In genomic region chr18:11981383-11981632, GRCh38 we compare ENCODE assay signal across 1 cellular context.
TF ChIP-seq lines count a peak whose summit lies in the region.

TSS of gene IMPA2 (plus strand) at chr18:11981507. CDS start at chr18:11981670, 163 bp downstream.

TF ChIP-seq in HepG2, 621 proteins besides CTCF, POLR2A, EP300 and RAD21 (continued from another document and continues in another):
- peak; percentile 61; the same call in 1 of the 2 replicates for TF ChIP-seq ZC3H13 (CRISPR knock-in tag; IDR thresholded peaks at IDR 0.05)
- 0 out of 2 replicates have a peak, but pooled peaks have one; percentile 37 for TF ChIP-seq CREB3 (CRISPR knock-in tag; IDR thresholded peaks at IDR 0.05)
- no peak for TF ChIP-seq ZNF747 (CRISPR knock-in tag; IDR thresholded peaks at IDR 0.05; ENCODE audit: borderline replicate concordance)
- no peak for TF ChIP-seq CENPX (CRISPR knock-in tag; IDR thresholded peaks at IDR 0.05)
- TF ChIP-seq HDAC1 (CRISPR knock-in tag; IDR thresholded peaks at IDR 0.05), result no peak; the same call in 1 of the 2 replicates
- TF ChIP-seq TAF1 (CRISPR knock-in tag; IDR thresholded peaks at IDR 0.05), result peak; percentile 37; the same call in 1 of the 2 replicates
- TF ChIP-seq, protein P1, sequence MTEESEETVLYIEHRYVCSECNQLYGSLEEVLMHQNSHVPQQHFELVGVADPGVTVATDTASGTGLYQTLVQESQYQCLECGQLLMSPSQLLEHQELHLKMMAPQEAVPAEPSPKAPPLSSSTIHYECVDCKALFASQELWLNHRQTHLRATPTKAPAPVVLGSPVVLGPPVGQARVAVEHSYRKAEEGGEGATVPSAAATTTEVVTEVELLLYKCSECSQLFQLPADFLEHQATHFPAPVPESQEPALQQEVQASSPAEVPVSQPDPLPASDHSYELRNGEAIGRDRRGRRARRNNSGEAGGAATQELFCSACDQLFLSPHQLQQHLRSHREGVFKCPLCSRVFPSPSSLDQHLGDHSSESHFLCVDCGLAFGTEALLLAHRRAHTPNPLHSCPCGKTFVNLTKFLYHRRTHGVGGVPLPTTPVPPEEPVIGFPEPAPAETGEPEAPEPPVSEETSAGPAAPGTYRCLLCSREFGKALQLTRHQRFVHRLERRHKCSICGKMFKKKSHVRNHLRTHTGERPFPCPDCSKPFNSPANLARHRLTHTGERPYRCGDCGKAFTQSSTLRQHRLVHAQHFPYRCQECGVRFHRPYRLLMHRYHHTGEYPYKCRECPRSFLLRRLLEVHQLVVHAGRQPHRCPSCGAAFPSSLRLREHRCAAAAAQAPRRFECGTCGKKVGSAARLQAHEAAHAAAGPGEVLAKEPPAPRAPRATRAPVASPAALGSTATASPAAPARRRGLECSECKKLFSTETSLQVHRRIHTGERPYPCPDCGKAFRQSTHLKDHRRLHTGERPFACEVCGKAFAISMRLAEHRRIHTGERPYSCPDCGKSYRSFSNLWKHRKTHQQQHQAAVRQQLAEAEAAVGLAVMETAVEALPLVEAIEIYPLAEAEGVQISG (CRISPR knock-in tag; IDR thresholded peaks at IDR 0.05), result peak; percentile 35
- peak; percentile 62 for TF ChIP-seq MYC (CRISPR knock-in tag; IDR thresholded peaks at IDR 0.05; ENCODE audit: borderline replicate concordance)
- TF ChIP-seq, protein P2, sequence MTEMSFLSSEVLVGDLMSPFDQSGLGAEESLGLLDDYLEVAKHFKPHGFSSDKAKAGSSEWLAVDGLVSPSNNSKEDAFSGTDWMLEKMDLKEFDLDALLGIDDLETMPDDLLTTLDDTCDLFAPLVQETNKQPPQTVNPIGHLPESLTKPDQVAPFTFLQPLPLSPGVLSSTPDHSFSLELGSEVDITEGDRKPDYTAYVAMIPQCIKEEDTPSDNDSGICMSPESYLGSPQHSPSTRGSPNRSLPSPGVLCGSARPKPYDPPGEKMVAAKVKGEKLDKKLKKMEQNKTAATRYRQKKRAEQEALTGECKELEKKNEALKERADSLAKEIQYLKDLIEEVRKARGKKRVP (CRISPR knock-in tag; IDR thresholded peaks at IDR 0.05), result peak in 1 of 2 experiments; percentile 32; a peak in 1 of 4 replicates
- peak; percentile 75 for TF ChIP-seq KLF12 (CRISPR knock-in tag; IDR thresholded peaks at IDR 0.05; ENCODE audit: borderline replicate concordance)
- no peak for TF ChIP-seq SP1 (IDR thresholded peaks at IDR 0.05)
- TF ChIP-seq SP1 (CRISPR knock-in tag; IDR thresholded peaks at IDR 0.05), result no peak
- TF ChIP-seq TSC22D2 (CRISPR knock-in tag; IDR thresholded peaks at IDR 0.05; ENCODE audit: borderline replicate concordance), result no peak
- TF ChIP-seq ZNF276 (CRISPR knock-in tag; IDR thresholded peaks at IDR 0.05; ENCODE audit: low read depth), result no peak
- TF ChIP-seq ATF7-NPFF (CRISPR knock-in tag; IDR thresholded peaks at IDR 0.05; ENCODE audit: low read depth), result 0 out of 2 replicates have a peak, but pooled peaks have one; percentile 17
- 0 out of 2 replicates have a peak, but pooled peaks have one; percentile 26 for TF ChIP-seq REPIN1 (CRISPR knock-in tag; IDR thresholded peaks at IDR 0.05; ENCODE audit: borderline replicate concordance, low read depth)
- TF ChIP-seq TAF15 (IDR thresholded peaks at IDR 0.05; ENCODE audit: low read depth, low read length, poor library complexity, severe bottlenecking), result peak; percentile 28
- no peak for TF ChIP-seq ZNF350 (CRISPR knock-in tag; IDR thresholded peaks at IDR 0.05; ENCODE audit: borderline replicate concordance, low read depth)
- TF ChIP-seq SETDB1 (CRISPR knock-in tag; IDR thresholded peaks at IDR 0.05; ENCODE audit: borderline replicate concordance), result no peak
- no peak for TF ChIP-seq ZFP91 (CRISPR knock-in tag; IDR thresholded peaks at IDR 0.05; ENCODE audit: borderline replicate concordance)
- no peak for TF ChIP-seq ZFP41 (CRISPR knock-in tag; IDR thresholded peaks at IDR 0.05; ENCODE audit: borderline replicate concordance)
- TF ChIP-seq ZSCAN21 (CRISPR knock-in tag; IDR thresholded peaks at IDR 0.05; ENCODE audit: borderline replicate concordance), result 0 out of 2 replicates have a peak, but pooled peaks have one; percentile 46
- no peak for TF ChIP-seq ZNF446 (CRISPR knock-in tag; IDR thresholded peaks at IDR 0.05)
- TF ChIP-seq GABPB1 (CRISPR knock-in tag; IDR thresholded peaks at IDR 0.05), result peak; percentile 52; the same call in 1 of the 2 replicates
- TF ChIP-seq ZNF264 (CRISPR knock-in tag; IDR thresholded peaks at IDR 0.05), result no peak
- TF ChIP-seq EED (CRISPR knock-in tag; IDR thresholded peaks at IDR 0.05), result no peak
- TF ChIP-seq, protein P3, sequence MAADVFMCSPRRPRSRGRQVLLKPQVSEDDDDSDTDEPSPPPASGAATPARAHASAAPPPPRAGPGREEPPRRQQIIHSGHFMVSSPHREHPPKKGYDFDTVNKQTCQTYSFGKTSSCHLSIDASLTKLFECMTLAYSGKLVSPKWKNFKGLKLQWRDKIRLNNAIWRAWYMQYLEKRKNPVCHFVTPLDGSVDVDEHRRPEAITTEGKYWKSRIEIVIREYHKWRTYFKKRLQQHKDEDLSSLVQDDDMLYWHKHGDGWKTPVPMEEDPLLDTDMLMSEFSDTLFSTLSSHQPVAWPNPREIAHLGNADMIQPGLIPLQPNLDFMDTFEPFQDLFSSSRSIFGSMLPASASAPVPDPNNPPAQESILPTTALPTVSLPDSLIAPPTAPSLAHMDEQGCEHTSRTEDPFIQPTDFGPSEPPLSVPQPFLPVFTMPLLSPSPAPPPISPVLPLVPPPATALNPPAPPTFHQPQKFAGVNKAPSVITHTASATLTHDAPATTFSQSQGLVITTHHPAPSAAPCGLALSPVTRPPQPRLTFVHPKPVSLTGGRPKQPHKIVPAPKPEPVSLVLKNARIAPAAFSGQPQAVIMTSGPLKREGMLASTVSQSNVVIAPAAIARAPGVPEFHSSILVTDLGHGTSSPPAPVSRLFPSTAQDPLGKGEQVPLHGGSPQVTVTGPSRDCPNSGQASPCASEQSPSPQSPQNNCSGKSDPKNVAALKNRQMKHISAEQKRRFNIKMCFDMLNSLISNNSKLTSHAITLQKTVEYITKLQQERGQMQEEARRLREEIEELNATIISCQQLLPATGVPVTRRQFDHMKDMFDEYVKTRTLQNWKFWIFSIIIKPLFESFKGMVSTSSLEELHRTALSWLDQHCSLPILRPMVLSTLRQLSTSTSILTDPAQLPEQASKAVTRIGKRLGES (CRISPR knock-in tag; IDR thresholded peaks at IDR 0.05; ENCODE audit: borderline replicate concordance), result no peak; the same call in 1 of the 2 replicates
- TF ChIP-seq JUND (CRISPR knock-in tag; IDR thresholded peaks at IDR 0.05), result no peak
- 0 out of 2 replicates have a peak, but pooled peaks have one; percentile 43 for TF ChIP-seq HOXA3 (CRISPR knock-in tag; IDR thresholded peaks at IDR 0.05)
- TF ChIP-seq, protein P4, sequence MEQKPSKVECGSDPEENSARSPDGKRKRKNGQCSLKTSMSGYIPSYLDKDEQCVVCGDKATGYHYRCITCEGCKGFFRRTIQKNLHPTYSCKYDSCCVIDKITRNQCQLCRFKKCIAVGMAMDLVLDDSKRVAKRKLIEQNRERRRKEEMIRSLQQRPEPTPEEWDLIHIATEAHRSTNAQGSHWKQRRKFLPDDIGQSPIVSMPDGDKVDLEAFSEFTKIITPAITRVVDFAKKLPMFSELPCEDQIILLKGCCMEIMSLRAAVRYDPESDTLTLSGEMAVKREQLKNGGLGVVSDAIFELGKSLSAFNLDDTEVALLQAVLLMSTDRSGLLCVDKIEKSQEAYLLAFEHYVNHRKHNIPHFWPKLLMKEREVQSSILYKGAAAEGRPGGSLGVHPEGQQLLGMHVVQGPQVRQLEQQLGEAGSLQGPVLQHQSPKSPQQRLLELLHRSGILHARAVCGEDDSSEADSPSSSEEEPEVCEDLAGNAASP (CRISPR knock-in tag; IDR thresholded peaks at IDR 0.05; ENCODE audit: borderline replicate concordance), result no peak
- TF ChIP-seq RBAK (CRISPR knock-in tag; IDR thresholded peaks at IDR 0.05), result no peak
- TF ChIP-seq ZNF768 (CRISPR knock-in tag; IDR thresholded peaks at IDR 0.05), result peak; percentile 47
- TF ChIP-seq ZIK1 (CRISPR knock-in tag; IDR thresholded peaks at IDR 0.05; ENCODE audit: borderline replicate concordance, low read depth), result no peak; the same call in 1 of the 2 replicates
- peak; percentile 7; the same call in 1 of the 2 replicates for TF ChIP-seq SAP130 (CRISPR knock-in tag; IDR thresholded peaks at IDR 0.05; ENCODE audit: low read depth)
- peak; percentile 44; the same call in 1 of the 2 replicates for TF ChIP-seq SRY (CRISPR knock-in tag; IDR thresholded peaks at IDR 0.05)
- TF ChIP-seq HES4 (CRISPR knock-in tag; IDR thresholded peaks at IDR 0.05; ENCODE audit: borderline replicate concordance), result 0 out of 2 replicates have a peak, but pooled peaks have one; percentile 63
- peak; percentile 18; the same call in 1 of the 2 replicates for TF ChIP-seq PHF20 (CRISPR knock-in tag; IDR thresholded peaks at IDR 0.05)
- 0 out of 2 replicates have a peak, but pooled peaks have one; percentile 20 for TF ChIP-seq FOXO1 (CRISPR knock-in tag; IDR thresholded peaks at IDR 0.05)
- TF ChIP-seq ZNF761 (CRISPR knock-in tag; conservative IDR thresholded peaks at IDR 0.05), result 0 out of 2 replicates have a peak, but pooled peaks have one; percentile 63
- no peak for TF ChIP-seq BCLAF1 (IDR thresholded peaks at IDR 0.05)
- TF ChIP-seq ZSCAN12 (CRISPR knock-in tag; IDR thresholded peaks at IDR 0.05), result 0 out of 2 replicates have a peak, but pooled peaks have one; percentile 30
- no peak for TF ChIP-seq ZFP90 (CRISPR knock-in tag; IDR thresholded peaks at IDR 0.05; ENCODE audit: borderline replicate concordance)
- TF ChIP-seq, protein P5, sequence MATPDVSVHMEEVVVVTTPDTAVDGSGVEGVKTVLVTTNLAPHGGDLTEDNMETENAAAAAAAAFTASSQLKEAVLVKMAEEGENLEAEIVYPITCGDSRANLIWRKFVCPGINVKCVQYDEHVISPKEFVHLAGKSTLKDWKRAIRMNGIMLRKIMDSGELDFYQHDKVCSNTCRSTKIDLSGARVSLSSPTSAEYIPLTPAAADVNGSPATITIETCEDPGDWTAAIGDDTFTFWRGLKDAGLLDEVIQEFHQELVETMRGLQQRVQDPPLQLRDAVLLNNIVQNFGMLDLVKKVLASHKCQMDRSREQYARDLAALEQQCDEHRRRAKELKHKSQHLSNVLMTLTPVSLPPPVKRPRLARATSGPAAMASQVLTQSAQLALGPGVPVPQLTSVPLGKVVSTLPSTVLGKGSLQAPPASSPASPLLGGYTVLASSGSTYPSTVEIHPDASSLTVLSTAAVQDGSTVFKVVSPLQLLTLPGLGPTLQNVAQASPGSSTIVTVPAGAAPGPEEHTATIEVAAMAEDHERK (CRISPR knock-in tag; IDR thresholded peaks at IDR 0.05; ENCODE audit: low read depth), result no peak
- TF ChIP-seq ZNF746 (CRISPR knock-in tag; IDR thresholded peaks at IDR 0.05), result no peak
- peak; percentile 73 for TF ChIP-seq POLR2G (IDR thresholded peaks at IDR 0.05; ENCODE audit: low read depth, low read length)
